Comparison of ENCODE assay signal across 18 cellular contexts in the genomic region with DNA sequence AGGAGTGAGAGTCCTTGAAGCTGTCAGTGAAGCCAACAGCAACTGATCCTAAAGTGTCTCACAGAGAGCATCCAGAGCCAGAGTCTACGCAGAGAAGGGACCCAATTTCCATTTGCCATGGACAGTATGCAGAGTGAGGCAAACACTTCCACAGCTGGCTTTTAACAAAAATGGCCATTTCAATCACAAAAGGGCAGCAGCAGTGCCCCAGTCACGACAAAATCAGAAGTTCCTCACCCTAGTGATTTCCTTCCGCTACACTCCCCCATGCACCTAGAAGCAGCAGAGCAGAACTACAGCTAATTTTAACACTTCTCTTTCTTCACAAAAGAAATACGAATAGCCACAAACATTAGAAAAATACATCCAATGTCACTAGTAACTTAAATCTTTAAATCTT. TPM values are rescaled to one million over a fixed set of nuclear protein-coding genes. Genes with fewer than 3 reads are reported as not detected.
DNase-seq lines count a peak whose midpoint lies in the region; ATAC-seq, FAIRE-seq and TF ChIP-seq lines count a peak whose summit lies in the region.
"Had no signal": no experiment of that assay in that cellular context is flagged by ENCODE, and none has a peak within 500 bp of the region (broad histone marks: within the 10 kb centered on the region; RNA-seq: fewer than 3 reads in every experiment).

No MANE protein-coding gene starts in this region.

- peak overlapping the region; percentile 50 to 81 for H3K27ac Mint-ChIP-seq in natural killer cell
- H3K27ac Mint-ChIP-seq: activated naive CD8-positive, alpha-beta T cell treated with anti-CD3 and anti-CD28 coated beads, Interleukin-2, amount 10 ng/mL, durations not matched to agents 7 days and 5 days; stimulated activated effector memory CD8-positive, alpha-beta T cell treated with anti-CD3 and anti-CD28 coated beads, Interleukin-12 subunit alpha, Interleukin-12 subunit beta, amount 100 ng/mL, for 72 hours had no signal

- peaks cover 51 to 59% of the 10 kb centered on the region in 2 donors for H3K4me1 Mint-ChIP-seq in natural killer cell

- no peak overlapping the region for H2AFZ ChIP-seq in MM.1S (ENCODE audit: low read length)

- peak overlapping the region; percentile 62 for H3K4me3 Mint-ChIP-seq in natural killer cell
- H3K4me3 Mint-ChIP-seq: activated naive CD8-positive, alpha-beta T cell treated with anti-CD3 and anti-CD28 coated beads, Interleukin-2, amount 10 ng/mL, durations not matched to agents 7 days and 5 days; stimulated activated effector memory CD8-positive, alpha-beta T cell treated with anti-CD3 and anti-CD28 coated beads, Interleukin-12 subunit alpha, Interleukin-12 subunit beta, amount 100 ng/mL, for 72 hours had no signal

- H4K20me1 ChIP-seq in MM.1S (ENCODE audit: insufficient read depth, low read length), result peaks cover 4% of the 10 kb centered on the region; the same call in 1 of the 2 replicates

- H3K4me3 ChIP-seq in HUES64 (ENCODE audit: low read length) (no peak overlapping the region), MM.1S (ENCODE audit: low read length) (no peak overlapping the region), small intestine (ENCODE audit: low read depth in 1 of 2, low read length in 2 of 2) (no peak overlapping the region)
- H3K4me3 ChIP-seq: coronary artery had no signal

- no peaks in the 10 kb centered on the region for H3K9me2 ChIP-seq in MM.1S (replicated peaks; ENCODE audit: insufficient read depth, low read length)

- H3K36me3 ChIP-seq in HUES64 (ENCODE audit: insufficient read depth, low read length), result peaks cover 7% of the 10 kb centered on the region
- H3K36me3 ChIP-seq in MM.1S (replicated peaks; ENCODE audit: insufficient read depth, low read length), result no peaks in the 10 kb centered on the region
- no peaks in the 10 kb centered on the region for H3K36me3 ChIP-seq in small intestine (ENCODE audit: control insufficient read depth in 2 of 2, insufficient read depth in 2 of 2, low read length in 2 of 2)

- TF ChIP-seq CTCF in natural killer cell (IDR thresholded peaks at IDR 0.05), result no peak
- TF ChIP-seq CTCF in MM.1S (IDR thresholded peaks at IDR 0.05; ENCODE audit: low read length), result no peak

- H3K4me1 ChIP-seq in HUES64 (ENCODE audit: insufficient read depth, low read length), result peaks cover 58% of the 10 kb centered on the region
- H3K4me1 ChIP-seq in MM.1S (ENCODE audit: low read length), result no peaks in the 10 kb centered on the region
- peaks cover 2 to 3% of the 10 kb centered on the region in 2 donors for H3K4me1 ChIP-seq in small intestine (ENCODE audit: control insufficient read depth in 2 of 2, insufficient read depth in 1 of 2, low read depth in 1 of 2, low read length in 1 of 2)

- H3K9me3 ChIP-seq in HUES64 (ENCODE audit: insufficient read depth, low read depth, low read length), result peaks cover 10% of the 10 kb centered on the region; the same call in 1 of the 2 replicates
- no peaks in the 10 kb centered on the region for H3K9me3 ChIP-seq in MM.1S (replicated peaks; ENCODE audit: insufficient read depth, low read length)
- no peaks in the 10 kb centered on the region for H3K9me3 ChIP-seq in small intestine (ENCODE audit: control insufficient read depth, low read depth)

- ATAC-seq in GM18519 (IDR thresholded peaks at IDR 0.05; ENCODE audit: low FRiP score, unreplicated experiment), result peak; percentile 62
- peak; percentile 51 for ATAC-seq in GM21737 (IDR thresholded peaks at IDR 0.05; ENCODE audit: unreplicated experiment)
- peak; percentile 44 to 74 (median 53) for ATAC-seq in natural killer cell
- ATAC-seq: left ventricle myocardium superior had no signal

- no peak for FAIRE-seq in small intestine (lab: Jason Lieb, UNC)

- H3K36me3 Mint-ChIP-seq in natural killer cell, result no peaks in the 10 kb centered on the region

- intact Hi-C loops in natural killer cell (cut with micrococcal nuclease), result no loop called here

- no peaks in the 10 kb centered on the region for H3K27me3 Mint-ChIP-seq in natural killer cell (ENCODE audit: low read depth in 2 of 2)
- H3K27me3 Mint-ChIP-seq: activated naive CD8-positive, alpha-beta T cell treated with anti-CD3 and anti-CD28 coated beads, Interleukin-2, amount 10 ng/mL, durations not matched to agents 7 days and 5 days had no signal

- H3K27me3 ChIP-seq in HUES64 (ENCODE audit: insufficient read depth, low read length), result no peaks in the 10 kb centered on the region
- no peaks in the 10 kb centered on the region for H3K27me3 ChIP-seq in MM.1S (replicated peaks; ENCODE audit: insufficient read depth, low read length)
- H3K27me3 ChIP-seq in small intestine (ENCODE audit: control insufficient read depth in 2 of 2, insufficient read depth in 2 of 2, low read length in 2 of 2), result no peaks in the 10 kb centered on the region

- H3K9me3 Mint-ChIP-seq in natural killer cell, result peaks cover 0 to 3% of the 10 kb centered on the region in 2 donors

- 75% methylated on average over 4 of the region's 4 CpGs for WGBS in HUES64
- WGBS in small intestine, 3 donors, result 90 to 94% (median 90%) methylated on average over 4 of the region's 4 CpGs

- peaks cover 95% of the 10 kb centered on the region for H3K79me2 ChIP-seq in MM.1S (ENCODE audit: low read length)

- peak overlapping the region; percentile 36; the same call in 1 of the 2 replicates for H3K27ac ChIP-seq in HUES64 (ENCODE audit: low read depth, low read length)
- H3K27ac ChIP-seq in MM.1S (ENCODE audit: low read length), result no peak overlapping the region
- H3K27ac ChIP-seq in small intestine (ENCODE audit: low read depth in 1 of 2, low read length in 1 of 2), result no peak overlapping the region
- H3K27ac ChIP-seq: coronary artery had no signal

- H3F3A ChIP-seq in MM.1S (ENCODE audit: insufficient read depth, low read length), result no peaks in the 10 kb centered on the region

- no peak overlapping the region for H3K4me2 ChIP-seq in MM.1S (ENCODE audit: low read depth, low read length)

- DNase-seq in natural killer cell (no peak), MM.1S (no peak), C1 segment of cervical spinal cord (lab: John Stamatoyannopoulos, UW) (no peak), small intestine (no peak), NCI-H748 treated with DMSO at 0.1 percent for 48 hours (lab: John Stamatoyannopoulos, UW) (no peak)
- DNase-seq: activated CD4-positive, alpha-beta T cell treated with anti-CD3 and anti-CD28 coated beads, Interleukin-2, amount 50 U/mL, for 1 hour; activated naive CD8-positive, alpha-beta T cell treated with anti-CD3 and anti-CD28 coated beads, Interleukin-2, amount 10 ng/mL, durations not matched to agents 7 days and 5 days; COR-L47; left ventricle myocardium superior; NCI-H1436 treated with DMSO at 0.1 percent for 48 hours; NCI-H774; stimulated activated CD4-positive, alpha-beta T cell treated with anti-CD3 and anti-CD28 coated beads, Interleukin-15, amount 100 ng/mL, for 24 hours; SW 1271 had no signal

- no peak overlapping the region for H3K9ac ChIP-seq in HUES64 (ENCODE audit: low read depth, low read length)
- no peak overlapping the region for H3K9ac ChIP-seq in MM.1S (ENCODE audit: low read length)

RNA-seq across cellular contexts. Expression of gene FBXW11, which starts 27.9 kb away (rescaled TPM):
- 37.2 TPM for polyA plus RNA-seq in HUES64 (2013, experiment 1 of 2)
- 38.9 TPM for polyA plus RNA-seq in HUES64 (2013, experiment 2 of 2)
- total RNA-seq in natural killer cell, result 10 to 100 TPM; 26.7 to 40.3 (median 39.5) TPM
- polyA plus RNA-seq in small intestine, result 10 to 100 TPM; 12.2 to 18.6 (median 13.0) TPM
